In the genomic region with DNA sequence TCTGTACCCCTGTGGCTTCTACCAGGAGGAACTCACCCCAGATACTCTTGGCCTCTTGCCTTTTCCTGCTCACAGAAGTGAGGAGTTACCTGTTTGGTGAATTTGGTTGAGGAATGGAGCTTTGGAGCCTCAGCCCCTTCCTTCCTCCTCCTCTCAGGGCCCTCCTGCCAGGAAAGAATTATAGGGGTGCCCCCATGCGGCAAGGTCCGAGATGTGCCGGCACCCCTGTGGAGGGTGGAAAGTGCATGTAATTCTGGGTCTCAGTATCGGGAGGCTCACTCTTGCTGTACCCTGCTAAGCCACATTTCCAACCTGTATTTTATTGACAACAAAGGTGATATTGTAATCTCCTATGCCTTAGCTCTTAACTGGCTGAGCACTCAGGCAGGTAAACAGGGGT, we compare ENCODE assay signal across 25 cellular contexts. TPM values are rescaled to one million over a fixed set of nuclear protein-coding genes. Genes with fewer than 3 reads are reported as not detected.
"Had no signal": no experiment of that assay in that cellular context is flagged by ENCODE, and none has a peak within 500 bp of the region (broad histone marks: within the 10 kb centered on the region; RNA-seq: fewer than 3 reads in every experiment).

No MANE protein-coding gene starts in this region.

- H3K4me1 Mint-ChIP-seq: immature natural killer cell, mesothelial cell of epicardium, neural crest cell had no signal

- H3K4me3 ChIP-seq: esophagus muscularis mucosa, left ventricle myocardium inferior, lower lobe of right lung, ovary, right atrium auricular region, stomach, thoracic aorta, transverse colon had no signal

- FAIRE-seq: endometrium, kidney, small intestine had no signal

- DNase-seq: effector memory CD4-positive, alpha-beta T cell; immature natural killer cell; kidney; left cardiac atrium; left ventricle myocardium inferior; lower lobe of right lung; natural killer cell; nucleus accumbens; ovary; small intestine; stimulated activated CD4-positive, alpha-beta T cell treated with anti-CD3 and anti-CD28 coated beads, Interleukin-12 subunit alpha, Interleukin-12 subunit beta, amount 100 ng/mL, for 4 hours; stimulated activated naive CD4-positive, alpha-beta T cell; stomach; substantia nigra; transverse colon had no signal

- H3K27me3 ChIP-seq: ovary, right atrium auricular region, transverse colon had no signal

- H3K27ac ChIP-seq: epithelial cell of prostate, esophagus muscularis mucosa, left ventricle myocardium inferior, lower lobe of right lung, ovary, right atrium auricular region, stomach, thoracic aorta, transverse colon had no signal

- H3K36me3 ChIP-seq: esophagus muscularis mucosa, left ventricle myocardium inferior, lower lobe of right lung, ovary, right atrium auricular region, stomach, thoracic aorta, transverse colon had no signal

- H3K9me3 Mint-ChIP-seq: immature natural killer cell, memory B cell, mesothelial cell of epicardium, natural killer cell, neural crest cell had no signal

- H3K27ac Mint-ChIP-seq: immature natural killer cell, memory B cell, mesothelial cell of epicardium, natural killer cell had no signal

- ATAC-seq: left cardiac atrium, lower lobe of right lung, natural killer cell had no signal

- H3K4me1 ChIP-seq: esophagus muscularis mucosa, left ventricle myocardium inferior, lower lobe of right lung, right atrium auricular region, stomach, transverse colon had no signal

- H3K9me3 ChIP-seq: esophagus muscularis mucosa, left ventricle myocardium inferior, lower lobe of right lung, ovary, right atrium auricular region, stomach, thoracic aorta, transverse colon had no signal

- H3K4me3 Mint-ChIP-seq: immature natural killer cell, memory B cell, mesothelial cell of epicardium, natural killer cell, neural crest cell had no signal

- H3K36me3 Mint-ChIP-seq: immature natural killer cell, memory B cell, mesothelial cell of epicardium, natural killer cell had no signal

RNA-seq across cellular contexts. Expression of a gene that starts 51.9 kb away (rescaled TPM):
- total RNA-seq: fibroblast of villous mesenchyme, kidney, myocyte, natural killer cell had no signal
- polyA plus RNA-seq: immature natural killer cell had no signal
